ENCODE assay signal across 8 cellular contexts in genomic region chr2:30336978-30337841, GRCh38.
DNase-seq lines count a peak whose midpoint lies in the region; ATAC-seq and TF ChIP-seq lines count a peak whose summit lies in the region.

No MANE protein-coding gene starts in this region.

- intact Hi-C loops in prostate gland (cut with DNase I): no loop called here

- H3K36me3 Mint-ChIP-seq in central memory CD8-positive, alpha-beta T cell (ENCODE audit: insufficient read depth): peaks cover 2% of the 10 kb centered on the region

- H3K27ac ChIP-seq in SJCRH30: no peak overlapping the region
- no peak overlapping the region for H3K27ac ChIP-seq in prostate gland

- H3K27me3 Mint-ChIP-seq in central memory CD8-positive, alpha-beta T cell: no peaks in the 10 kb centered on the region

- ATAC-seq in GM18868 (IDR thresholded peaks at IDR 0.05; ENCODE audit: unreplicated experiment): peak; percentile 81
- ATAC-seq in HG02884 (IDR thresholded peaks at IDR 0.05; ENCODE audit: unreplicated experiment): peak; percentile 88
- ATAC-seq in central memory CD8-positive, alpha-beta T cell (replicated peaks; ENCODE audit: extremely low read depth, poor library complexity, severe bottlenecking): peak; percentile 93

- H3K9me3 Mint-ChIP-seq in central memory CD8-positive, alpha-beta T cell: peaks cover 6% of the 10 kb centered on the region

- H3K4me1 Mint-ChIP-seq in central memory CD8-positive, alpha-beta T cell: peaks cover 68% of the 10 kb centered on the region

- peak; percentile 31 to 34 for DNase-seq in SJCRH30
- DNase-seq in central memory CD8-positive, alpha-beta T cell (ENCODE audit: low spot score in 2 of 2): peak in 1 of 2 donors; percentile 32
- DNase-seq in NCI-H82 treated with DMSO at 0.1 percent for 48 hours (lab: John Stamatoyannopoulos, UW; ENCODE audit: unreplicated experiment): no peak
- no peak for DNase-seq in RKO (ENCODE audit: low spot score)
- no peak for DNase-seq in iPS-NIHi7 (ENCODE audit: extremely low spot score)
- no peak for DNase-seq in prostate gland (ENCODE audit: low spot score)

- no peaks in the 10 kb centered on the region for H3K9me3 ChIP-seq in SJCRH30 (replicated peaks)
- H3K9me3 ChIP-seq in prostate gland: no peaks in the 10 kb centered on the region

- peak overlapping the region; percentile 95 for H3K27ac Mint-ChIP-seq in central memory CD8-positive, alpha-beta T cell (ENCODE audit: low read depth)

- no peak for TF ChIP-seq POLR2A in prostate gland (IDR thresholded peaks at IDR 0.05)

- H3K36me3 ChIP-seq in SJCRH30 (no peaks in the 10 kb centered on the region), prostate gland (no peaks in the 10 kb centered on the region)

- H3K4me3 ChIP-seq in SJCRH30: no peak overlapping the region
- no peak overlapping the region for H3K4me3 ChIP-seq in prostate gland

- TF ChIP-seq CTCF in prostate gland (IDR thresholded peaks at IDR 0.05): no peak

- peak overlapping the region; percentile 84 for H3K4me3 Mint-ChIP-seq in central memory CD8-positive, alpha-beta T cell

- no peaks in the 10 kb centered on the region for H3K27me3 ChIP-seq in SJCRH30
- H3K27me3 ChIP-seq in prostate gland (replicated peaks; ENCODE audit: insufficient read depth): no peaks in the 10 kb centered on the region

- H3K4me1 ChIP-seq in SJCRH30 (no peaks in the 10 kb centered on the region), prostate gland (replicated peaks) (no peaks in the 10 kb centered on the region)

- 95% methylated on average over 16 of the region's 16 CpGs for WGBS in prostate gland

Comparison
In these comparisons a context has a peak if more than half of its experiments do, and no peak if none do; other contexts are left out.
1. DNase-seq: peak in SJCRH30 (2 of 2); none in NCI-H82 treated with DMSO at 0.1 percent for 48 hours (single experiment), RKO (single experiment), iPS-NIHi7 (single experiment) and prostate gland (single experiment).
2. Peak in every context shown above with its lines, with median percentiles within 50 percentile points of each other: ATAC-seq.